In the genomic region with DNA sequence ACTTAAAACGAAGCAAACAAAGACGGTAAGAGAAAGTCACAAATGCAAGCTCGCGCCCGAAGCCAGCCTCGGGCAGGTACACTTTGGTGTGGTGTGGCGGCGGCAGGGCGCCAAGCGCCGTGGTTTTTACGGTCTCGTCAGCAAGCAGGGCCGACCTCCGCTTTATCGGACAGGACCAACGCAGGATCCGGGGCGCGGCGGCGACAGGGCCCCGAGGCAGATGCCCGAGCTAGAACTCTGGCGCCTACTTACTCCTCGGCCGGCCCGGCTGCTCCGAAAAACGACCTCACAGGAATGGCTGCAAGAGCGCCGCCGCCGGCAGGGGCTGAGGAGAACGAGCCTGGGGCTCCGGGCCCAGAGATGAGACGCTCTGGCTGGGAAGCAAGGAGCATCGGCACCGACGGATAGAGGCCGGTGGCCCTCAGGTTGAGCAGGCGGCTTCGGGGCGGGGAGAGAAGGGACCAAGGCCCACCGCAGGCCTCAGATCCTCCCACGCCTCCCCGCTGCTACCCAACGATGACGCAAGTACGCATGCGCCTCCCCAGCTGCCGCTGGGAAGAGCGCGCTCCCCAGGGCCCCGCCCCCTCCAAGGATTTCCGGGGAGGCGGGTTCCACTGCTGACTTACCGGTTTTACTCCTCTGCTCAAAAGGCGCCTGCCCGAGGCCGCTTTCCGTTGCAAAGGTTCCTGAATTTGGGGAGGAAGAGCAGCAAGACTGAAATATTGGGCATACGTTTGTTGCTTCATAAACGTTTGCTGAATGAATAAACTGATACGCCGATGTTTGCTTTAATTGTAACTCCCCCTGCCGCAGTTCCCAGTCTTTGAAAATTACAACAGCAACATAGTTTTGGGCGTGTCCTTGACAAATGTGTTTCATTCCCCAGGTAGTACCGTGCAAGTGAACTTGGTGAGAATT, we compare ENCODE assay signal across 8 cellular contexts.
A peak's percentile ranks its signal among the peaks of the same experiment; 100 is the strongest.
DNase-seq lines count a peak whose midpoint lies in the region; ATAC-seq lines count a peak whose summit lies in the region.

No MANE protein-coding gene starts in this region.

- DNase-seq in 8988T, result peak; percentile 50
- peak; percentile 98 for DNase-seq in NCI-H2029 treated with DMSO at 0.1 percent for 48 hours (lab: John Stamatoyannopoulos, UW)
- peak; percentile 81 for DNase-seq in T1000 (lab: John Stamatoyannopoulos, UW)
- DNase-seq in astrocyte of the hippocampus (ENCODE audit: low read depth, low spot score), result peak; percentile 99
- DNase-seq in hippocampal formation (lab: John Stamatoyannopoulos, UW), result peak; percentile 90 to 96
- DNase-seq in retina, result peak; percentile 98

- ATAC-seq in GM18517 (IDR thresholded peaks at IDR 0.05; ENCODE audit: unreplicated experiment) (peak; percentile 63), HG03039 (IDR thresholded peaks at IDR 0.05; ENCODE audit: unreplicated experiment) (peak; percentile 73)

Comparison
In these comparisons a context has a peak if more than half of its experiments do, and no peak if none do; other contexts are left out.
1. Peak in every context shown above with its lines: DNase-seq and ATAC-seq.